In the genomic region with DNA sequence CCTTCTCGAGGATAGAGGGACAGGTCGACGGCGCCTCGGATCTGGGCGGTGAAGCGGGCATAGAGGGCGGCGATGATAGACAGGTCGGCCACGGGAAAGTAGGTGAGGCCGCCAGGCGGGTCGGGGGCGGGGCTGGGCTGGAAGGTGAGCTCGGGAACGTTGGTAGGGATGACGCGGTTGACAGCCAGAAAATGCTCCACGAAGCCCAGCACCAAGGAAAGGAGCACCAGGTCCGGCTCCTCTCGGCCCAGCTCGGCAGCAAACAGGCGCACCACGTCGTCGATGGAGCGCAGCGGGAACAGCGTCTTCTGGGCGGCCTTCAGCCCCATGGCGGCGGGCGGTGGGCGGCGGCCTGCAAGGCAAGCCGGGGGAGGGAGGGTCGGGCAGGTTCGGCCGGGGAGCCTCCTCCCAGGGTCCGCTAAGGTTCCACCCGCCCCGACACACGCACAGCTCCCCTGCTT, we compare ENCODE assay signal across 8 cellular contexts. TPM values are rescaled to one million over a fixed set of nuclear protein-coding genes. Genes with fewer than 3 reads are reported as not detected.
DNase-seq lines count a peak whose midpoint lies in the region; ATAC-seq, FAIRE-seq and TF ChIP-seq lines count a peak whose summit lies in the region.

No MANE protein-coding gene starts in this region.

- H3K9me2 ChIP-seq in OCI-LY7 (ENCODE audit: insufficient read depth, low read length): no peaks in the 10 kb centered on the region

- no peak for FAIRE-seq in D721Med (lab: Jason Lieb, UNC)

- H3K27me3 ChIP-seq in lower lobe of right lung (ENCODE audit: low read depth) (no peaks in the 10 kb centered on the region), thyroid gland (no peaks in the 10 kb centered on the region)

- H3K27ac ChIP-seq in OCI-LY7 (ENCODE audit: low read depth, low read length, poor library complexity, severe bottlenecking) (peak overlapping the region; percentile 55), coronary artery (peak overlapping the region; percentile 77 to 78), lower lobe of right lung (peak overlapping the region; percentile 68), thyroid gland (peak overlapping the region in 2 of 3 donors; percentile 40 to 52)

- POLR2A ChIA-PET in OCI-LY7 (lab: Charles Lee): interaction anchor here (0.7 to 2.4 kb wide), 3 partner anchors 9 to 1648 kb away, joined by 3 to 14 read pairs (median 4); no protein-coding TSS in a partner anchor

- H3K4me1 ChIP-seq in OCI-LY7 (ENCODE audit: insufficient read depth, low read length, poor library complexity, severe bottlenecking) (peaks cover 34% of the 10 kb centered on the region), lower lobe of right lung (peaks cover 14% of the 10 kb centered on the region), thyroid gland (peaks cover 6 to 8% of the 10 kb centered on the region in 2 donors)

- H4K20me1 ChIP-seq in OCI-LY7 (ENCODE audit: insufficient read depth, low read length): no peaks in the 10 kb centered on the region

- no peak for TF ChIP-seq POLR2A in thyroid gland (IDR thresholded peaks at IDR 0.05)

- H3K9me3 ChIP-seq in OCI-LY7 (ENCODE audit: low read length) (no peaks in the 10 kb centered on the region), lower lobe of right lung (no peaks in the 10 kb centered on the region), thyroid gland (no peaks in the 10 kb centered on the region)

- ATAC-seq in lower lobe of right lung: peak; percentile 37 to 69

- 2 to 9% methylated on average over 12 to 33 of the region's 44 CpGs for WGBS in thyroid gland, 2 donors

- CTCF ChIA-PET in OCI-LY7 (lab: Charles Lee; ENCODE audit: unreplicated experiment): interaction anchor here (0.6 to 0.7 kb wide), 2 partner anchors 34 to 204 kb away, joined by 3 to 5 read pairs; a partner anchor contains a TSS

- H3K36me3 ChIP-seq in OCI-LY7 (ENCODE audit: insufficient read depth, low read length) (peaks cover 35% of the 10 kb centered on the region; the same call in 1 of the 2 replicates), lower lobe of right lung (peaks cover 22% of the 10 kb centered on the region), thyroid gland (peaks cover 6 to 16% of the 10 kb centered on the region in 2 donors)

- peak overlapping the region; percentile 97 for H3K4me2 ChIP-seq in OCI-LY7 (ENCODE audit: low read length)

- H2AFZ ChIP-seq in OCI-LY7 (ENCODE audit: low read length): peak overlapping the region; percentile 61; the same call in 1 of the 2 replicates

- DNase-seq in activated T-cell treated with anti-CD3 and anti-CD28 coated beads for 48 hours (ENCODE audit: low read depth) (peak; percentile 15), OCI-LY7 (ENCODE audit: low spot score) (peak; percentile 34), coronary artery (ENCODE audit: low spot score) (no peak), lower lobe of right lung (no peak), thyroid gland (peak; percentile 66 to 75), inferior parietal cortex (ENCODE audit: extremely low spot score) (no peak), D721Med (ENCODE audit: insufficient read length, low spot score) (no peak)
- no peak for DNase-seq in activated T-cell treated with anti-CD3 and anti-CD28 coated beads, Interleukin-2, amount 50 U/mL, for 1 hour

- intact Hi-C loops in OCI-LY7 (cut with micrococcal nuclease; ENCODE audit: unreplicated experiment): no loop called here
- intact Hi-C loops in lower lobe of right lung (cut with DNase I): no loop called here
- intact Hi-C loops in thyroid gland (cut with DNase I): no loop called here

- TF ChIP-seq CTCF in OCI-LY7 (conservative IDR thresholded peaks at IDR 0.05; ENCODE audit: low read length) (no peak), coronary artery (IDR thresholded peaks at IDR 0.05) (no peak), lower lobe of right lung (IDR thresholded peaks at IDR 0.05) (no peak), thyroid gland (IDR thresholded peaks at IDR 0.05) (no peak), D721Med (IDR thresholded peaks at IDR 0.05; ENCODE audit: insufficient read depth, missing control alignments) (no peak)

- H3K79me2 ChIP-seq in OCI-LY7 (ENCODE audit: insufficient read depth, low read depth, low read length): peaks cover 16% of the 10 kb centered on the region

- peak overlapping the region; percentile 96 for H3K4me3 ChIP-seq in OCI-LY7 (ENCODE audit: low read depth, low read length, poor library complexity, severe bottlenecking)
- H3K4me3 ChIP-seq in coronary artery: peak overlapping the region; percentile 91
- H3K4me3 ChIP-seq in lower lobe of right lung: peak overlapping the region; percentile 81
- peak overlapping the region; percentile 72 to 93 (median 78) for H3K4me3 ChIP-seq in thyroid gland (replicated peaks in 1 of 3)

- BruUV-seq in OCI-LY7 (replicated peaks; lab: Mats Ljungman, UMichigan): TSS peak; percentile 75

RNA-seq across cellular contexts. Expression of a gene that starts 0.5 kb away (rescaled TPM):
- 29.8 and 44.4 TPM in 2 replicates for total RNA-seq in OCI-LY7 (2014; rRNA removed; shearing (Covaris generic))
- total RNA-seq in OCI-LY7 (2022) (71.6 and 72.4 TPM in 2 replicates), lower lobe of right lung (22.7 TPM), thyroid gland (10 to 100 TPM; 23.5 to 31.5 (median 25.1) TPM)

RNA-seq across cellular contexts. Expression of a gene that starts 6.8 kb away (rescaled TPM):
- 109 and 115 TPM in 2 replicates for total RNA-seq in OCI-LY7 (2014; rRNA removed; shearing (Covaris generic))
- total RNA-seq in OCI-LY7 (2022) (110 and 122 TPM in 2 replicates), lower lobe of right lung (29.1 TPM), thyroid gland (10 to 100 TPM; 35.5 to 77.8 (median 37.5) TPM)

RNA-seq across cellular contexts. Expression of a gene that starts 31.5 kb away (rescaled TPM):
- total RNA-seq in OCI-LY7 (2014; rRNA removed; shearing (Covaris generic)): 247 and 261 TPM in 2 replicates
- total RNA-seq in OCI-LY7 (2022): 535 TPM in 2 replicates
- total RNA-seq in lower lobe of right lung: 269 TPM
- 100 to 1,000 TPM; 171 to 419 (median 297) TPM for total RNA-seq in thyroid gland

RNA-seq across cellular contexts. Expression of a gene that starts 34.6 kb away (rescaled TPM):
- total RNA-seq in OCI-LY7 (2014; rRNA removed; shearing (Covaris generic)): 4.9 TPM in 2 replicates
- total RNA-seq in OCI-LY7 (2022) (3.5 and 5.1 TPM in 2 replicates), lower lobe of right lung (16.3 TPM), thyroid gland (10 to 100 TPM in 2 of 4 donors, 1 to 10 TPM in 2; 7.8 to 13.9 (median 10.2) TPM)

RNA-seq across cellular contexts. Expression of a gene that starts 50.0 kb away (rescaled TPM):
- total RNA-seq in OCI-LY7 (2014; rRNA removed; shearing (Covaris generic)): 2.2 and 10.1 TPM in 2 replicates
- total RNA-seq in OCI-LY7 (2022) (2.2 and 2.4 TPM in 2 replicates), lower lobe of right lung (2.6 TPM), thyroid gland (10 to 100 TPM in 1 of 4 donors, 1 to 10 TPM in 3; 4.3 to 14.8 (median 6.7) TPM)

Comparison
In these comparisons a context has a peak if more than half of its experiments do, and no peak if none do; other contexts are left out.
1. DNase-seq: peak in activated T-cell treated with anti-CD3 and anti-CD28 coated beads for 48 hours (single experiment), OCI-LY7 (single experiment) and thyroid gland (2 of 2); none in activated T-cell treated with anti-CD3 and anti-CD28 coated beads, Interleukin-2, amount 50 U/mL, for 1 hour (single experiment), coronary artery (single experiment), lower lobe of right lung (single experiment), inferior parietal cortex (single experiment) and D721Med (single experiment).
2. Peak in every context shown above with its lines, with median percentiles within 50 percentile points of each other: H3K27ac ChIP-seq and H3K4me3 ChIP-seq.